ENCODE assay signal across 1 cellular context in the genomic region with DNA sequence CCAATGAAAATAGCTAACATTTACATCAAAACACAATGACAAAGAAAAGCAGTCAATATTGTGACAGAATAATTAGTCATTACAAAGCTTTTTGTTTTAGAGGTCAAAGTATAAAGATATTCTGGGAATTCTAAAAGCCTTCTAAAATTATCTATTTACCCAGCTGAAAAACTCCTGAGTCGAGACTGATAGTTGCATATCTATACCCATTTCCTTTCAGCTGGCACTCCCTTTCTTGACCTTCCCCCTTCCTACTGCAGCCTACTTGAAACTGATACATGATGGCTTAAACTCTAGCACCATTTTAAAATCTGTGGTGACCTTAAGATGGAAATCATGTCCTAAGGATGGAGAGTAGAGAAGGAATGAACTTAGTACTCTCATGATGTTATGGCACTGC.
A peak's percentile ranks its signal among the peaks of the same experiment; 100 is the strongest.
TF ChIP-seq lines count a peak whose summit lies in the region.

No MANE protein-coding gene starts in this region.

TF ChIP-seq in K562, 482 proteins besides CTCF, POLR2A, EP300 and RAD21 (continued from another document and continues in another):
- TF ChIP-seq ID3 (CRISPR knock-in tag; IDR thresholded peaks at IDR 0.05) (no peak), ID3 (tag; IDR thresholded peaks at IDR 0.05) (peak; percentile 85), GABPB1 (CRISPR knock-in tag; IDR thresholded peaks at IDR 0.05) (no peak), CREM (IDR thresholded peaks at IDR 0.05; ENCODE audit: low read depth) (peak; percentile 37; the same call in 1 of the 2 replicates), TBL1XR1 (IDR thresholded peaks at IDR 0.05; ENCODE audit: low read length in 2 of 2) (peak in 1 of 2 experiments; percentile 96; a peak in 2 of 4 replicates), KLF13 (tag; IDR thresholded peaks at IDR 0.05; ENCODE audit: borderline replicate concordance, low read depth) (no peak), XRCC5 (IDR thresholded peaks at IDR 0.05; ENCODE audit: low read depth, low read length) (no peak), SP1 (CRISPR knock-in tag; IDR thresholded peaks at IDR 0.05) (no peak), ZNF175 (CRISPR knock-in tag; IDR thresholded peaks at IDR 0.05; ENCODE audit: low read depth) (no peak), SREBF1 (IDR thresholded peaks at IDR 0.05; ENCODE audit: borderline replicate concordance, low read depth, low read length) (no peak), KLF1 (tag; IDR thresholded peaks at IDR 0.05) (no peak), ZNF644 (tag; IDR thresholded peaks at IDR 0.05; ENCODE audit: low read depth) (no peak), ZFP30 (CRISPR knock-in tag; IDR thresholded peaks at IDR 0.05; ENCODE audit: borderline replicate concordance) (no peak), ELK1 (CRISPR knock-in tag; IDR thresholded peaks at IDR 0.05) (no peak), SRSF1 (IDR thresholded peaks at IDR 0.05; ENCODE audit: low read depth, low read length) (no peak), FOXA3 (CRISPR knock-in tag; conservative IDR thresholded peaks at IDR 0.05 in 1 of 2, IDR thresholded peaks at IDR 0.05 in 1 of 2) (peak; percentile 87 to 97; a peak in 3 of 4 replicates), LARP7 (IDR thresholded peaks at IDR 0.05) (no peak), ZNF586 (CRISPR knock-in tag; conservative IDR thresholded peaks at IDR 0.05) (no peak), TAF1 (IDR thresholded peaks at IDR 0.05; ENCODE audit: control insufficient read depth, extremely low read depth, insufficient read depth, low read length, severe bottlenecking) (no peak), SMAD3 (CRISPR knock-in tag; conservative IDR thresholded peaks at IDR 0.05) (no peak), HIVEP1 (CRISPR knock-in tag; IDR thresholded peaks at IDR 0.05) (no peak), TAL1 (IDR thresholded peaks at IDR 0.05) (peak; percentile 84), ETV6 (IDR thresholded peaks at IDR 0.05; ENCODE audit: borderline replicate concordance in 1 of 2, low read depth in 2 of 2, low read length in 1 of 2) (no peak), ETV6 (CRISPR knock-in tag; IDR thresholded peaks at IDR 0.05; ENCODE audit: borderline replicate concordance) (no peak), MTA2 (IDR thresholded peaks at IDR 0.05; ENCODE audit: low read depth) (peak; percentile 74), ZNF668 (CRISPR knock-in tag; IDR thresholded peaks at IDR 0.05) (no peak), CEBPG (CRISPR knock-in tag; IDR thresholded peaks at IDR 0.05) (no peak), CEBPG (tag; conservative IDR thresholded peaks at IDR 0.05 in 1 of 2, IDR thresholded peaks at IDR 0.05 in 1 of 2) (no peak), ZSCAN29 (IDR thresholded peaks at IDR 0.05) (no peak), CBX1 (IDR thresholded peaks at IDR 0.05; ENCODE audit: low read depth) (no peak), ZNF695 (CRISPR knock-in tag; IDR thresholded peaks at IDR 0.05) (no peak), ELF2 (CRISPR knock-in tag; IDR thresholded peaks at IDR 0.05) (no peak), TOE1 (IDR thresholded peaks at IDR 0.05; ENCODE audit: borderline replicate concordance) (no peak), TOE1 (CRISPR knock-in tag; IDR thresholded peaks at IDR 0.05; ENCODE audit: borderline replicate concordance, low read depth) (no peak), ZBED1 (IDR thresholded peaks at IDR 0.05) (no peak), CHD4 (IDR thresholded peaks at IDR 0.05; ENCODE audit: insufficient read depth, insufficient replicate concordance, low read depth, low read length, poor library complexity, severe bottlenecking) (no peak), ARID2 (IDR thresholded peaks at IDR 0.05) (no peak), ZNF197 (CRISPR knock-in tag; IDR thresholded peaks at IDR 0.05; ENCODE audit: low read depth) (no peak), THAP12 (CRISPR knock-in tag; IDR thresholded peaks at IDR 0.05) (no peak), RFX1 (IDR thresholded peaks at IDR 0.05) (no peak), ATF7 (IDR thresholded peaks at IDR 0.05) (no peak), PURB (CRISPR knock-in tag; IDR thresholded peaks at IDR 0.05; ENCODE audit: low read depth) (no peak), DIDO1 (tag; IDR thresholded peaks at IDR 0.05; ENCODE audit: low read depth) (no peak)
- TF ChIP-seq, protein P1, sequence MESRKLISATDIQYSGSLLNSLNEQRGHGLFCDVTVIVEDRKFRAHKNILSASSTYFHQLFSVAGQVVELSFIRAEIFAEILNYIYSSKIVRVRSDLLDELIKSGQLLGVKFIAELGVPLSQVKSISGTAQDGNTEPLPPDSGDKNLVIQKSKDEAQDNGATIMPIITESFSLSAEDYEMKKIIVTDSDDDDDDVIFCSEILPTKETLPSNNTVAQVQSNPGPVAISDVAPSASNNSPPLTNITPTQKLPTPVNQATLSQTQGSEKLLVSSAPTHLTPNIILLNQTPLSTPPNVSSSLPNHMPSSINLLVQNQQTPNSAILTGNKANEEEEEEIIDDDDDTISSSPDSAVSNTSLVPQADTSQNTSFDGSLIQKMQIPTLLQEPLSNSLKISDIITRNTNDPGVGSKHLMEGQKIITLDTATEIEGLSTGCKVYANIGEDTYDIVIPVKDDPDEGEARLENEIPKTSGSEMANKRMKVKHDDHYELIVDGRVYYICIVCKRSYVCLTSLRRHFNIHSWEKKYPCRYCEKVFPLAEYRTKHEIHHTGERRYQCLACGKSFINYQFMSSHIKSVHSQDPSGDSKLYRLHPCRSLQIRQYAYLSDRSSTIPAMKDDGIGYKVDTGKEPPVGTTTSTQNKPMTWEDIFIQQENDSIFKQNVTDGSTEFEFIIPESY (CRISPR knock-in tag; IDR thresholded peaks at IDR 0.05) = no peak
- TF ChIP-seq, protein P2, sequence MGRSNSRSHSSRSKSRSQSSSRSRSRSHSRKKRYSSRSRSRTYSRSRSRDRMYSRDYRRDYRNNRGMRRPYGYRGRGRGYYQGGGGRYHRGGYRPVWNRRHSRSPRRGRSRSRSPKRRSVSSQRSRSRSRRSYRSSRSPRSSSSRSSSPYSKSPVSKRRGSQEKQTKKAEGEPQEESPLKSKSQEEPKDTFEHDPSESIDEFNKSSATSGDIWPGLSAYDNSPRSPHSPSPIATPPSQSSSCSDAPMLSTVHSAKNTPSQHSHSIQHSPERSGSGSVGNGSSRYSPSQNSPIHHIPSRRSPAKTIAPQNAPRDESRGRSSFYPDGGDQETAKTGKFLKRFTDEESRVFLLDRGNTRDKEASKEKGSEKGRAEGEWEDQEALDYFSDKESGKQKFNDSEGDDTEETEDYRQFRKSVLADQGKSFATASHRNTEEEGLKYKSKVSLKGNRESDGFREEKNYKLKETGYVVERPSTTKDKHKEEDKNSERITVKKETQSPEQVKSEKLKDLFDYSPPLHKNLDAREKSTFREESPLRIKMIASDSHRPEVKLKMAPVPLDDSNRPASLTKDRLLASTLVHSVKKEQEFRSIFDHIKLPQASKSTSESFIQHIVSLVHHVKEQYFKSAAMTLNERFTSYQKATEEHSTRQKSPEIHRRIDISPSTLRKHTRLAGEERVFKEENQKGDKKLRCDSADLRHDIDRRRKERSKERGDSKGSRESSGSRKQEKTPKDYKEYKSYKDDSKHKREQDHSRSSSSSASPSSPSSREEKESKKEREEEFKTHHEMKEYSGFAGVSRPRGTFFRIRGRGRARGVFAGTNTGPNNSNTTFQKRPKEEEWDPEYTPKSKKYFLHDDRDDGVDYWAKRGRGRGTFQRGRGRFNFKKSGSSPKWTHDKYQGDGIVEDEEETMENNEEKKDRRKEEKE (IDR thresholded peaks at IDR 0.05; ENCODE audit: borderline replicate concordance in 1 of 2, control insufficient read depth in 1 of 2, low read depth in 2 of 2, low read length in 1 of 2) = no peak
- TF ChIP-seq, protein P3, sequence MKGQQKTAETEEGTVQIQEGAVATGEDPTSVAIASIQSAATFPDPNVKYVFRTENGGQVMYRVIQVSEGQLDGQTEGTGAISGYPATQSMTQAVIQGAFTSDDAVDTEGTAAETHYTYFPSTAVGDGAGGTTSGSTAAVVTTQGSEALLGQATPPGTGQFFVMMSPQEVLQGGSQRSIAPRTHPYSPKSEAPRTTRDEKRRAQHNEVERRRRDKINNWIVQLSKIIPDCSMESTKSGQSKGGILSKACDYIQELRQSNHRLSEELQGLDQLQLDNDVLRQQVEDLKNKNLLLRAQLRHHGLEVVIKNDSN (CRISPR knock-in tag; IDR thresholded peaks at IDR 0.05) = no peak
- TF ChIP-seq, protein P4, sequence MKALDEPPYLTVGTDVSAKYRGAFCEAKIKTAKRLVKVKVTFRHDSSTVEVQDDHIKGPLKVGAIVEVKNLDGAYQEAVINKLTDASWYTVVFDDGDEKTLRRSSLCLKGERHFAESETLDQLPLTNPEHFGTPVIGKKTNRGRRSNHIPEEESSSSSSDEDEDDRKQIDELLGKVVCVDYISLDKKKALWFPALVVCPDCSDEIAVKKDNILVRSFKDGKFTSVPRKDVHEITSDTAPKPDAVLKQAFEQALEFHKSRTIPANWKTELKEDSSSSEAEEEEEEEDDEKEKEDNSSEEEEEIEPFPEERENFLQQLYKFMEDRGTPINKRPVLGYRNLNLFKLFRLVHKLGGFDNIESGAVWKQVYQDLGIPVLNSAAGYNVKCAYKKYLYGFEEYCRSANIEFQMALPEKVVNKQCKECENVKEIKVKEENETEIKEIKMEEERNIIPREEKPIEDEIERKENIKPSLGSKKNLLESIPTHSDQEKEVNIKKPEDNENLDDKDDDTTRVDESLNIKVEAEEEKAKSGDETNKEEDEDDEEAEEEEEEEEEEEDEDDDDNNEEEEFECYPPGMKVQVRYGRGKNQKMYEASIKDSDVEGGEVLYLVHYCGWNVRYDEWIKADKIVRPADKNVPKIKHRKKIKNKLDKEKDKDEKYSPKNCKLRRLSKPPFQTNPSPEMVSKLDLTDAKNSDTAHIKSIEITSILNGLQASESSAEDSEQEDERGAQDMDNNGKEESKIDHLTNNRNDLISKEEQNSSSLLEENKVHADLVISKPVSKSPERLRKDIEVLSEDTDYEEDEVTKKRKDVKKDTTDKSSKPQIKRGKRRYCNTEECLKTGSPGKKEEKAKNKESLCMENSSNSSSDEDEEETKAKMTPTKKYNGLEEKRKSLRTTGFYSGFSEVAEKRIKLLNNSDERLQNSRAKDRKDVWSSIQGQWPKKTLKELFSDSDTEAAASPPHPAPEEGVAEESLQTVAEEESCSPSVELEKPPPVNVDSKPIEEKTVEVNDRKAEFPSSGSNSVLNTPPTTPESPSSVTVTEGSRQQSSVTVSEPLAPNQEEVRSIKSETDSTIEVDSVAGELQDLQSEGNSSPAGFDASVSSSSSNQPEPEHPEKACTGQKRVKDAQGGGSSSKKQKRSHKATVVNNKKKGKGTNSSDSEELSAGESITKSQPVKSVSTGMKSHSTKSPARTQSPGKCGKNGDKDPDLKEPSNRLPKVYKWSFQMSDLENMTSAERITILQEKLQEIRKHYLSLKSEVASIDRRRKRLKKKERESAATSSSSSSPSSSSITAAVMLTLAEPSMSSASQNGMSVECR (CRISPR knock-in tag; IDR thresholded peaks at IDR 0.05) = no peak
- TF ChIP-seq, protein P5, sequence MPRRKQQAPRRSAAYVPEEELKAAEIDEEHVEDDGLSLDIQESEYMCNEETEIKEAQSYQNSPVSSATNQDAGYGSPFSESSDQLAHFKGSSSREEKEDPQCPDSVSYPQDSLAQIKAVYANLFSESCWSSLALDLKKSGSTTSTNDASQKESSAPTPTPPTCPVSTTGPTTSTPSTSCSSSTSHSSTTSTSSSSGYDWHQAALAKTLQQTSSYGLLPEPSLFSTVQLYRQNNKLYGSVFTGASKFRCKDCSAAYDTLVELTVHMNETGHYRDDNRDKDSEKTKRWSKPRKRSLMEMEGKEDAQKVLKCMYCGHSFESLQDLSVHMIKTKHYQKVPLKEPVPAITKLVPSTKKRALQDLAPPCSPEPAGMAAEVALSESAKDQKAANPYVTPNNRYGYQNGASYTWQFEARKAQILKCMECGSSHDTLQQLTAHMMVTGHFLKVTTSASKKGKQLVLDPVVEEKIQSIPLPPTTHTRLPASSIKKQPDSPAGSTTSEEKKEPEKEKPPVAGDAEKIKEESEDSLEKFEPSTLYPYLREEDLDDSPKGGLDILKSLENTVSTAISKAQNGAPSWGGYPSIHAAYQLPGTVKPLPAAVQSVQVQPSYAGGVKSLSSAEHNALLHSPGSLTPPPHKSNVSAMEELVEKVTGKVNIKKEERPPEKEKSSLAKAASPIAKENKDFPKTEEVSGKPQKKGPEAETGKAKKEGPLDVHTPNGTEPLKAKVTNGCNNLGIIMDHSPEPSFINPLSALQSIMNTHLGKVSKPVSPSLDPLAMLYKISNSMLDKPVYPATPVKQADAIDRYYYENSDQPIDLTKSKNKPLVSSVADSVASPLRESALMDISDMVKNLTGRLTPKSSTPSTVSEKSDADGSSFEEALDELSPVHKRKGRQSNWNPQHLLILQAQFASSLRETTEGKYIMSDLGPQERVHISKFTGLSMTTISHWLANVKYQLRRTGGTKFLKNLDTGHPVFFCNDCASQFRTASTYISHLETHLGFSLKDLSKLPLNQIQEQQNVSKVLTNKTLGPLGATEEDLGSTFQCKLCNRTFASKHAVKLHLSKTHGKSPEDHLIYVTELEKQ (CRISPR knock-in tag; IDR thresholded peaks at IDR 0.05) = no peak
